In genomic region chrY:9259355-9259754, GRCh38 we compare ENCODE assay signal across 20 cellular contexts.
DNase-seq lines count a peak whose midpoint lies in the region; ATAC-seq lines count a peak whose summit lies in the region.
"Had no signal": no experiment of that assay in that cellular context is flagged by ENCODE, and none has a peak within 500 bp of the region (broad histone marks: within the 10 kb centered on the region; RNA-seq: fewer than 3 reads in every experiment).

No MANE protein-coding gene starts in this region.

- peaks cover 0 to 1% (median 0%) of the 10 kb centered on the region in 3 donors for H3K27me3 Mint-ChIP-seq in immature natural killer cell (ENCODE audit: low read depth in 3 of 3)
- H3K27me3 Mint-ChIP-seq: activated CD4-positive, alpha-beta memory T cell treated with anti-CD3 and anti-CD28 coated beads, Interleukin-2, amount 10 ng/mL, durations not matched to agents 7 days and 5 days; CD4-positive, CD25-positive, alpha-beta regulatory T cell; stimulated activated naive B cell treated with anti-CD40 and anti-IgM and Interleukin-4, amounts not matched to agents 10 μg/mL and 1 μg/mL and 100 μg/mL, for 72 hours had no signal

- DNase-seq in G401 (ENCODE audit: low spot score): peak; percentile 67
- peak; percentile 2 for DNase-seq in NCI-H446 treated with DMSO at 0.1 percent for 48 hours (lab: John Stamatoyannopoulos, UW)
- DNase-seq in cerebellum (ENCODE audit: low spot score): peak; percentile 30
- DNase-seq in occipital lobe (lab: John Stamatoyannopoulos, UW): peak; percentile 0
- DNase-seq in immature natural killer cell: no peak
- DNase-seq in midbrain (lab: John Stamatoyannopoulos, UW): no peak
- DNase-seq in DMS 273 (lab: John Stamatoyannopoulos, UW; ENCODE audit: unreplicated experiment): no peak
- DNase-seq: activated CD4-positive, alpha-beta memory T cell treated with anti-CD3 and anti-CD28 coated beads, Interleukin-2, amount 10 ng/mL, durations not matched to agents 7 days and 5 days; activated CD4-positive, CD25-positive, alpha-beta regulatory T cell; activated T-cell treated with anti-CD3 and anti-CD28 coated beads for 4 hours; CD4-positive, CD25-positive, alpha-beta regulatory T cell; GDM1; HFFc6; KG1; NCI-H1694 treated with DMSO at 0.1 percent for 48 hours; nephron progenitor cell; stimulated activated CD4-positive, alpha-beta T cell treated with anti-CD3 and anti-CD28 coated beads, Interleukin-1b, Interleukin-23, amount 100 ng/mL, for 48 hours; stimulated activated naive B cell treated with anti-CD40 and anti-IgM and Interleukin-4, amounts not matched to agents 10 μg/mL and 1 μg/mL and 100 μg/mL, for 72 hours; testis had no signal

- ATAC-seq in GM21717 (IDR thresholded peaks at IDR 0.05; ENCODE audit: unreplicated experiment): no peak
- ATAC-seq: stimulated activated naive B cell treated with anti-CD40 and anti-IgM and Interleukin-4, amounts not matched to agents 10 μg/mL and 1 μg/mL and 100 μg/mL, for 72 hours had no signal

- H3K36me3 Mint-ChIP-seq in immature natural killer cell: no peaks in the 10 kb centered on the region
- H3K36me3 Mint-ChIP-seq: CD4-positive, CD25-positive, alpha-beta regulatory T cell; stimulated activated naive B cell treated with anti-CD40 and anti-IgM and Interleukin-4, amounts not matched to agents 10 μg/mL and 1 μg/mL and 100 μg/mL, for 72 hours had no signal

- in situ Hi-C loops in G401 (cut with HindIII; ENCODE audit: low sequenced_read_pairs): no loop called here

- no peak overlapping the region for H3K4me3 Mint-ChIP-seq in immature natural killer cell
- H3K4me3 Mint-ChIP-seq: activated CD4-positive, alpha-beta memory T cell treated with anti-CD3 and anti-CD28 coated beads, Interleukin-2, amount 10 ng/mL, durations not matched to agents 7 days and 5 days; CD4-positive, CD25-positive, alpha-beta regulatory T cell; HFFc6; nephron progenitor cell; stimulated activated naive B cell treated with anti-CD40 and anti-IgM and Interleukin-4, amounts not matched to agents 10 μg/mL and 1 μg/mL and 100 μg/mL, for 72 hours had no signal

- H3K9me3 Mint-ChIP-seq in immature natural killer cell: peaks cover 0 to 5% (median 0%) of the 10 kb centered on the region in 6 donors
- H3K9me3 Mint-ChIP-seq: activated CD4-positive, alpha-beta memory T cell treated with anti-CD3 and anti-CD28 coated beads, Interleukin-2, amount 10 ng/mL, durations not matched to agents 7 days and 5 days; CD4-positive, CD25-positive, alpha-beta regulatory T cell; HFFc6; nephron progenitor cell; stimulated activated naive B cell treated with anti-CD40 and anti-IgM and Interleukin-4, amounts not matched to agents 10 μg/mL and 1 μg/mL and 100 μg/mL, for 72 hours had no signal

- H3K27ac Mint-ChIP-seq in immature natural killer cell: no peak overlapping the region
- H3K27ac Mint-ChIP-seq: activated CD4-positive, alpha-beta memory T cell treated with anti-CD3 and anti-CD28 coated beads, Interleukin-2, amount 10 ng/mL, durations not matched to agents 7 days and 5 days; CD4-positive, CD25-positive, alpha-beta regulatory T cell; HFFc6; nephron progenitor cell; stimulated activated naive B cell treated with anti-CD40 and anti-IgM and Interleukin-4, amounts not matched to agents 10 μg/mL and 1 μg/mL and 100 μg/mL, for 72 hours had no signal

- H3K4me1 Mint-ChIP-seq in immature natural killer cell: no peaks in the 10 kb centered on the region
- H3K4me1 Mint-ChIP-seq: activated CD4-positive, alpha-beta memory T cell treated with anti-CD3 and anti-CD28 coated beads, Interleukin-2, amount 10 ng/mL, durations not matched to agents 7 days and 5 days; CD4-positive, CD25-positive, alpha-beta regulatory T cell; nephron progenitor cell; stimulated activated naive B cell treated with anti-CD40 and anti-IgM and Interleukin-4, amounts not matched to agents 10 μg/mL and 1 μg/mL and 100 μg/mL, for 72 hours had no signal

Comparison
In these comparisons a context has a peak if more than half of its experiments do, and no peak if none do; other contexts are left out.
1. DNase-seq: peak in G401 (single experiment), NCI-H446 treated with DMSO at 0.1 percent for 48 hours (single experiment), cerebellum (single experiment) and occipital lobe (single experiment); none in immature natural killer cell (0 of 3), midbrain (single experiment) and DMS 273 (single experiment).